8 cellular contexts compared by ENCODE assay signal in genomic region chr2:230541934-230542380, GRCh38.
DNase-seq lines count a peak whose midpoint lies in the region; ATAC-seq and TF ChIP-seq lines count a peak whose summit lies in the region.

No MANE protein-coding gene starts in this region.

- POLR2A ChIA-PET in RWPE1 (lab: Yijun Ruan, JAX; ENCODE audit: low non-redundant PET) (no interaction called here), T-cell (lab: Charles Lee) (no interaction called here)

- H3K4me1 Mint-ChIP-seq in T-cell = peaks cover 0 to 9% (median 8%) of the 10 kb centered on the region in 3 donors

- peaks cover 14 to 23% (median 18%) of the 10 kb centered on the region in 3 donors for H3K9me3 Mint-ChIP-seq in T-cell

- peaks cover 76% of the 10 kb centered on the region for H3K36me3 Mint-ChIP-seq in T-cell

- CTCF ChIA-PET in RWPE1 (lab: Yijun Ruan, JAX) = no interaction called here
- CTCF ChIA-PET in T-cell (lab: Charles Lee) = no interaction called here

- H3K4me3 Mint-ChIP-seq in T-cell = no peak overlapping the region

- ATAC-seq in GM19328 (IDR thresholded peaks at IDR 0.05; ENCODE audit: unreplicated experiment) = peak; percentile 74
- ATAC-seq in HG03039 (IDR thresholded peaks at IDR 0.05; ENCODE audit: unreplicated experiment) = peak; percentile 67
- ATAC-seq in T-cell (replicated peaks in 1 of 4) = no peak

- no peak overlapping the region for H3K27ac ChIP-seq in RWPE1

- TF ChIP-seq CTCF in RWPE1 (conservative IDR thresholded peaks at IDR 0.05; ENCODE audit: low read depth) = no peak

- DNase-seq in EH (ENCODE audit: low read depth) (peak; percentile 37), RWPE1 (ENCODE audit: low spot score) (peak; percentile 12), NCI-H82 treated with DMSO at 0.1 percent for 48 hours (lab: John Stamatoyannopoulos, UW; ENCODE audit: unreplicated experiment) (no peak), T-cell (no peak)
- DNase-seq in stimulated activated CD4-positive, alpha-beta T cell treated with anti-CD3 and anti-CD28 coated beads, Interleukin-4, amount 100 ng/mL, for 4 hours = no peak
- DNase-seq in stimulated activated CD4-positive, alpha-beta T cell treated with anti-CD3 and anti-CD28 coated beads, Interleukin-1b, Interleukin-23, amount 100 ng/mL, for 48 hours = no peak

- peak overlapping the region in 1 of 2 donors; percentile 58 for H3K27ac Mint-ChIP-seq in T-cell

- H3K27me3 Mint-ChIP-seq in T-cell = no peaks in the 10 kb centered on the region

Comparison
In these comparisons a context has a peak if more than half of its experiments do, and no peak if none do; other contexts are left out.
1. DNase-seq: peak in EH (single experiment) and RWPE1 (single experiment); none in NCI-H82 treated with DMSO at 0.1 percent for 48 hours (single experiment), T-cell (0 of 34), stimulated activated CD4-positive, alpha-beta T cell treated with anti-CD3 and anti-CD28 coated beads, Interleukin-4, amount 100 ng/mL, for 4 hours (0 of 2) and stimulated activated CD4-positive, alpha-beta T cell treated with anti-CD3 and anti-CD28 coated beads, Interleukin-1b, Interleukin-23, amount 100 ng/mL, for 48 hours (single experiment).
2. ATAC-seq: peak in GM19328 (single experiment) and HG03039 (single experiment); none in T-cell (0 of 4).